ENCODE assay signal across 1 cellular context in the genomic region with DNA sequence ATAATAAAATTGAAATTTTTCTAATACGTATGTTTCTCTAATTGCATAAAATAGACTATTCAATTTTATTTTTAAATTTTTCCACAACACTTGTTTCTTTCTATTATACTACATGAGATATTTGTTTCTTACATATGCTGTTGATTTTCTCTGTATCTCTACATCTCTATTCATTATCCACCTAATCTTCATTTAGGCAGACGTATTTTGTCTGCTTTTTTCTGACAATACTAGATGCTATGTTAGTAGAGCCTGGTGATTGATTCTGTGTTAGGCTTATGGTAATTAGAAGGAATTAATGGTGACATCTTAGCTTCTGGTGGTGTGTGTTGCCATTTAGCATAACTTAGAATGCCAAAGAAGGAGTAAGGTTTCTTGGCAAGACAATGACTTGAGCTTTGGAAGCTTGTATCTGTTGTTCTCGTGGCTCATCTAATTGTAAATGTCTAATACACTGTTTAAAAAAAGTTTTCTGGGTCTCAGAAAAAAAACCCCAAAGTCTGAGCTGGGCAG.
TF ChIP-seq lines count a peak whose summit lies in the region.

No MANE protein-coding gene starts in this region.

TF ChIP-seq in SK-N-SH treated with all-trans-retinoic acid at 6 μM for 48 hours, 23 proteins besides CTCF, POLR2A, EP300 and RAD21 (continued from another document):
- peak; percentile 41; the same call in 1 of the 2 replicates for TF ChIP-seq TSHZ2 (CRISPR knock-in tag; IDR thresholded peaks at IDR 0.05)
- TF ChIP-seq TCF4 (CRISPR knock-in tag; IDR thresholded peaks at IDR 0.05; ENCODE audit: borderline replicate concordance) = peak; percentile 68; the same call in 1 of the 2 replicates
- no peak for TF ChIP-seq ZFP3 (CRISPR knock-in tag; IDR thresholded peaks at IDR 0.05)
- TF ChIP-seq ZNF565 (CRISPR knock-in tag; conservative IDR thresholded peaks at IDR 0.05; ENCODE audit: low read depth) = no peak
